1 cellular context compared by ENCODE assay signal in genomic region chr6:30725713-30726505, GRCh38.
A peak's percentile ranks its signal among the peaks of the same experiment; 100 is the strongest.
TF ChIP-seq lines count a peak whose summit lies in the region.

No MANE protein-coding gene starts in this region.

TF ChIP-seq in K562, 482 proteins besides CTCF, POLR2A, EP300 and RAD21 (continued from another document):
- TF ChIP-seq ZNF518B (CRISPR knock-in tag; IDR thresholded peaks at IDR 0.05) (peak; percentile 77; the same call in 1 of the 2 replicates), ZNF133 (CRISPR knock-in tag; IDR thresholded peaks at IDR 0.05) (no peak), ESRRA (IDR thresholded peaks at IDR 0.05; ENCODE audit: borderline replicate concordance, low read depth) (no peak)
